In the genomic region with DNA sequence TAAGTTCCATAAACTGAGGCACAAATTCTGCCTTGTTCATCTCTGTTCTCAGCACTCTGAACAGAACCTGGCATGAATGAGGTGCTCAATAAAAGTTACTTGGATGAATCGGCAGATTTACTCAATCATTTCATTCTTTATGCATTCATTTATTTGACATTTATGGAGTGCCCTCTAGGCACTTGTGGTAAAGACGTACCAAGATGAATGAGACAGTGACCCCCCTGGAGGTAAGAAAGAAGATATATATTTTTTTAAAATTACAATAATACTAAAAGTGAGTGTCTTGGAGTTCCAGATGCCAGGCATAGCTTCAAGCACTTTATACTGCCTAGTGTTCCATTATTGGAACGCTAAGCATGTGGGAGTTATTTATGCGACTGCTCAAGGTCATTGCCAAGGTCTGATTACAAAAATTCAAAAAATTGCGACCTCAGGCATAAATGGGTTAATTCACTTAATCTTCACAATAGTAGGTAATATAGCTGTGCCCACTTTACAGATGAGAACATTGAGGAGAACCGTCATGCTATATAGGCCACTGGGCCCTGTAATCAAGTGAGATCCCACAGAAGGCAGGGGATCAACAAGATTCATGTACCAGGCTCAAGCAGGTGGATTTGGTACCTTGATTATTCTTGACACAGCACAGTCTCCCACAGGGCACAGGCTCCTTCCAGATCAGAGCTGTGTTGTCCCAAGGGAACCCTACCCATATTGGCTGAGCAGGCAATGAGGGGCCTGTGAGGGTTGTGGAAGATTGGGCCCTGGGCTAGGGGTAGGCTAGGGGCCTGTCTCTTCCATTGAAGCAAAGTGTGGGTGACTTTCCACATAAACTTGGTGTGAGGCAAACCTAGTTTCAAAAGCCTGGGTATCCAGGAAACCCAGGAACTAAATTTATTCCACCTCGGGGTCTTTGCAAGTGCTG, we compare ENCODE assay signal across 9 cellular contexts. TPM values are rescaled to one million over a fixed set of nuclear protein-coding genes. Genes with fewer than 3 reads are reported as not detected.
A peak's percentile ranks its signal among the peaks of the same experiment; 100 is the strongest.
DNase-seq lines count a peak whose midpoint lies in the region; ATAC-seq and TF ChIP-seq lines count a peak whose summit lies in the region.
"Had no signal": no experiment of that assay in that cellular context is flagged by ENCODE, and none has a peak within 500 bp of the region (broad histone marks: within the 10 kb centered on the region; RNA-seq: fewer than 3 reads in every experiment).

No MANE protein-coding gene starts in this region.

- no peak for TF ChIP-seq POLR2A in thyroid gland (IDR thresholded peaks at IDR 0.05)

- intact Hi-C loops in activated T-helper 2 cell treated with anti-CD3 and anti-CD28 coated beads, Interferon-gamma antibody, Interleukin-2, Interleukin-4, amounts not matched to agents 10 μg/mL and 5 μg/mL and 100 μg/mL, durations not matched to agents 14 hours and 24 hours and 36 hours (cut with micrococcal nuclease): loop anchor here (5.0 to 10.0 kb wide), 2 partner anchors 47 to 201 kb away; a partner anchor contains a TSS
- intact Hi-C loops in left lung (cut with DNase I) (loop anchor here in 1 of 2 donors (5.0 kb wide), 1 partner anchor 34 kb away; no protein-coding TSS in a partner anchor), thyroid gland (cut with DNase I) (loop anchor here (5.0 to 10.0 kb wide), 2 partner anchors 39 to 203 kb away; a partner anchor contains a TSS)

- H3K27ac Mint-ChIP-seq in activated CD8-positive, alpha-beta memory T cell treated with anti-CD3 and anti-CD28 coated beads, Interleukin-2, amount 10 ng/mL, durations not matched to agents 7 days and 5 days: peak overlapping the region; percentile 12
- H3K27ac Mint-ChIP-seq in activated T-helper 2 cell treated with anti-CD3 and anti-CD28 coated beads, Interferon-gamma antibody, Interleukin-2, Interleukin-4, amounts not matched to agents 10 μg/mL and 5 μg/mL and 100 μg/mL, durations not matched to agents 14 hours and 24 hours and 36 hours: peak overlapping the region; percentile 59

- peaks cover 40% of the 10 kb centered on the region for H3K4me1 Mint-ChIP-seq in activated CD8-positive, alpha-beta memory T cell treated with anti-CD3 and anti-CD28 coated beads, Interleukin-2, amount 10 ng/mL, durations not matched to agents 7 days and 5 days
- peaks cover 36% of the 10 kb centered on the region for H3K4me1 Mint-ChIP-seq in activated T-helper 2 cell treated with anti-CD3 and anti-CD28 coated beads, Interferon-gamma antibody, Interleukin-2, Interleukin-4, amounts not matched to agents 10 μg/mL and 5 μg/mL and 100 μg/mL, durations not matched to agents 14 hours and 24 hours and 36 hours (ENCODE audit: low read depth)

- H3K9me3 Mint-ChIP-seq in activated CD8-positive, alpha-beta memory T cell treated with anti-CD3 and anti-CD28 coated beads, Interleukin-2, amount 10 ng/mL, durations not matched to agents 7 days and 5 days (ENCODE audit: low read depth): no peaks in the 10 kb centered on the region
- no peaks in the 10 kb centered on the region for H3K9me3 Mint-ChIP-seq in activated T-helper 2 cell treated with anti-CD3 and anti-CD28 coated beads, Interferon-gamma antibody, Interleukin-2, Interleukin-4, amounts not matched to agents 10 μg/mL and 5 μg/mL and 100 μg/mL, durations not matched to agents 14 hours and 24 hours and 36 hours

- H3K27me3 ChIP-seq in left lung (no peaks in the 10 kb centered on the region), thyroid gland (no peaks in the 10 kb centered on the region), BE2C (no peaks in the 10 kb centered on the region)

- H3K9me3 ChIP-seq in left lung (no peaks in the 10 kb centered on the region), thyroid gland (no peaks in the 10 kb centered on the region), BE2C (no peaks in the 10 kb centered on the region)

- peak overlapping the region; percentile 52 for H3K4me3 Mint-ChIP-seq in activated CD8-positive, alpha-beta memory T cell treated with anti-CD3 and anti-CD28 coated beads, Interleukin-2, amount 10 ng/mL, durations not matched to agents 7 days and 5 days
- peak overlapping the region; percentile 74 for H3K4me3 Mint-ChIP-seq in activated T-helper 2 cell treated with anti-CD3 and anti-CD28 coated beads, Interferon-gamma antibody, Interleukin-2, Interleukin-4, amounts not matched to agents 10 μg/mL and 5 μg/mL and 100 μg/mL, durations not matched to agents 14 hours and 24 hours and 36 hours (ENCODE audit: low read depth)

- H3K4me3 ChIP-seq in left lung: peak overlapping the region in 1 of 2 donors; percentile 39
- H3K4me3 ChIP-seq in thyroid gland (replicated peaks in 1 of 3): no peak overlapping the region
- no peak overlapping the region for H3K4me3 ChIP-seq in BE2C (ENCODE audit: low read depth, low read length)

- no peaks in the 10 kb centered on the region for H3K27me3 Mint-ChIP-seq in activated CD8-positive, alpha-beta memory T cell treated with anti-CD3 and anti-CD28 coated beads, Interleukin-2, amount 10 ng/mL, durations not matched to agents 7 days and 5 days
- no peaks in the 10 kb centered on the region for H3K27me3 Mint-ChIP-seq in activated T-helper 2 cell treated with anti-CD3 and anti-CD28 coated beads, Interferon-gamma antibody, Interleukin-2, Interleukin-4, amounts not matched to agents 10 μg/mL and 5 μg/mL and 100 μg/mL, durations not matched to agents 14 hours and 24 hours and 36 hours (ENCODE audit: low read depth)

- TF ChIP-seq CTCF in left lung (IDR thresholded peaks at IDR 0.05): no peak
- no peak for TF ChIP-seq CTCF in thyroid gland (IDR thresholded peaks at IDR 0.05)
- TF ChIP-seq CTCF in BE2C (IDR thresholded peaks at IDR 0.05; ENCODE audit: low read depth, low read length): no peak

- H3K36me3 ChIP-seq in left lung (no peaks in the 10 kb centered on the region), thyroid gland (no peaks in the 10 kb centered on the region), BE2C (no peaks in the 10 kb centered on the region)

- peaks cover 1% of the 10 kb centered on the region for H3K36me3 Mint-ChIP-seq in activated CD8-positive, alpha-beta memory T cell treated with anti-CD3 and anti-CD28 coated beads, Interleukin-2, amount 10 ng/mL, durations not matched to agents 7 days and 5 days
- H3K36me3 Mint-ChIP-seq in activated T-helper 2 cell treated with anti-CD3 and anti-CD28 coated beads, Interferon-gamma antibody, Interleukin-2, Interleukin-4, amounts not matched to agents 10 μg/mL and 5 μg/mL and 100 μg/mL, durations not matched to agents 14 hours and 24 hours and 36 hours (ENCODE audit: low read depth): no peaks in the 10 kb centered on the region

- ATAC-seq in activated CD8-positive, alpha-beta memory T cell treated with anti-CD3 and anti-CD28 coated beads, Interleukin-2, amount 10 ng/mL, durations not matched to agents 7 days and 5 days: no peak
- ATAC-seq in left lung (no peak), HG03457 (IDR thresholded peaks at IDR 0.05; ENCODE audit: unreplicated experiment) (no peak)

- CTCF ChIA-PET in activated CD8-positive, alpha-beta memory T cell treated with anti-CD3 and anti-CD28 coated beads, Interleukin-2, amount 10 ng/mL, durations not matched to agents 7 days and 5 days (lab: Charles Lee): interaction anchor here (0.9 to 16.2 kb wide), 4 partner anchors 10 to 107 kb away, joined by 3 to 389 read pairs (median 4); a partner anchor contains a TSS

- H3K27ac ChIP-seq in left lung (peak overlapping the region; percentile 72 to 92), thyroid gland (peak overlapping the region; percentile 83 to 96 (median 90))

- no peak for DNase-seq in activated CD8-positive, alpha-beta memory T cell treated with anti-CD3 and anti-CD28 coated beads, Interleukin-2, amount 10 ng/mL, durations not matched to agents 7 days and 5 days
- no peak for DNase-seq in activated CD8-positive, alpha-beta memory T cell treated with anti-CD3 and anti-CD28 coated beads, Interleukin-2, amount 50 U/mL, for 48 hours
- DNase-seq in activated T-helper 2 cell treated with anti-CD3 and anti-CD28 coated beads, Interferon-gamma antibody, Interleukin-2, Interleukin-4, amounts not matched to agents 10 μg/mL and 5 μg/mL and 100 μg/mL, durations not matched to agents 14 hours and 24 hours and 36 hours (ENCODE audit: low spot score): no peak
- DNase-seq in left lung (no peak), thyroid gland (no peak), AG08396 (ENCODE audit: low spot score) (no peak), BE2C (no peak)

- 88 to 89% methylated on average over 7 of the region's 7 CpGs for WGBS in thyroid gland, 2 donors

- H3K4me1 ChIP-seq in left lung (peaks cover 18 to 56% of the 10 kb centered on the region in 2 donors), thyroid gland (peaks cover 37 to 58% of the 10 kb centered on the region in 2 donors), BE2C (peaks cover 4% of the 10 kb centered on the region; the same call in 1 of the 2 replicates)

RNA-seq across cellular contexts. Expression of a gene that starts 10.7 kb away (rescaled TPM):
- 1 to 10 TPM in 1 of 2 experiments, under 1 TPM in 1; 0.06 to 1.0 TPM for total RNA-seq in activated CD8-positive, alpha-beta memory T cell treated with anti-CD3 and anti-CD28 coated beads, Interleukin-2, amount 10 ng/mL, durations not matched to agents 7 days and 5 days
- 4.3 and 4.7 TPM in 2 replicates for total RNA-seq in activated T-helper 2 cell treated with anti-CD3 and anti-CD28 coated beads, Interferon-gamma antibody, Interleukin-2, Interleukin-4, amounts not matched to agents 10 μg/mL and 5 μg/mL and 100 μg/mL, durations not matched to agents 14 hours and 24 hours and 36 hours
- under 1 TPM; 0.09 to 0.18 TPM for total RNA-seq in left lung
- total RNA-seq in thyroid gland: not detected
- polyA plus RNA-seq in BE2C (2012; ENCODE audit: insufficient read depth, insufficient read length, low read depth): not detected
- total RNA-seq: left colon had no signal

RNA-seq across cellular contexts. Expression of a gene that starts 28.3 kb away (rescaled TPM):
- total RNA-seq in activated CD8-positive, alpha-beta memory T cell treated with anti-CD3 and anti-CD28 coated beads, Interleukin-2, amount 10 ng/mL, durations not matched to agents 7 days and 5 days: 10 to 100 TPM; 15.6 to 20.2 TPM
- total RNA-seq in activated T-helper 2 cell treated with anti-CD3 and anti-CD28 coated beads, Interferon-gamma antibody, Interleukin-2, Interleukin-4, amounts not matched to agents 10 μg/mL and 5 μg/mL and 100 μg/mL, durations not matched to agents 14 hours and 24 hours and 36 hours: 54.0 and 55.4 TPM in 2 replicates
- total RNA-seq in left lung (10 to 100 TPM; 24.1 to 33.7 TPM), thyroid gland (10 to 100 TPM; 33.5 to 81.0 (median 36.7) TPM)
- 36.7 TPM for polyA plus RNA-seq in BE2C (2012; ENCODE audit: insufficient read depth, insufficient read length, low read depth)
